ENCODE assay signal across 1 cellular context in genomic region chr3:195187609-195188529, GRCh38.
TF ChIP-seq lines count a peak whose summit lies in the region.

No MANE protein-coding gene starts in this region.

TF ChIP-seq in SK-N-SH, 30 proteins besides CTCF, POLR2A, EP300 and RAD21 (continued from another document):
- no peak for TF ChIP-seq POLR2AphosphoS5 (IDR thresholded peaks at IDR 0.05; ENCODE audit: low read depth, low read length)
- no peak for TF ChIP-seq YY1 (IDR thresholded peaks at IDR 0.05; ENCODE audit: low read depth)
- TF ChIP-seq ZBTB33 (IDR thresholded peaks at IDR 0.05; ENCODE audit: borderline replicate concordance, low read depth), result no peak
